In the genomic region with DNA sequence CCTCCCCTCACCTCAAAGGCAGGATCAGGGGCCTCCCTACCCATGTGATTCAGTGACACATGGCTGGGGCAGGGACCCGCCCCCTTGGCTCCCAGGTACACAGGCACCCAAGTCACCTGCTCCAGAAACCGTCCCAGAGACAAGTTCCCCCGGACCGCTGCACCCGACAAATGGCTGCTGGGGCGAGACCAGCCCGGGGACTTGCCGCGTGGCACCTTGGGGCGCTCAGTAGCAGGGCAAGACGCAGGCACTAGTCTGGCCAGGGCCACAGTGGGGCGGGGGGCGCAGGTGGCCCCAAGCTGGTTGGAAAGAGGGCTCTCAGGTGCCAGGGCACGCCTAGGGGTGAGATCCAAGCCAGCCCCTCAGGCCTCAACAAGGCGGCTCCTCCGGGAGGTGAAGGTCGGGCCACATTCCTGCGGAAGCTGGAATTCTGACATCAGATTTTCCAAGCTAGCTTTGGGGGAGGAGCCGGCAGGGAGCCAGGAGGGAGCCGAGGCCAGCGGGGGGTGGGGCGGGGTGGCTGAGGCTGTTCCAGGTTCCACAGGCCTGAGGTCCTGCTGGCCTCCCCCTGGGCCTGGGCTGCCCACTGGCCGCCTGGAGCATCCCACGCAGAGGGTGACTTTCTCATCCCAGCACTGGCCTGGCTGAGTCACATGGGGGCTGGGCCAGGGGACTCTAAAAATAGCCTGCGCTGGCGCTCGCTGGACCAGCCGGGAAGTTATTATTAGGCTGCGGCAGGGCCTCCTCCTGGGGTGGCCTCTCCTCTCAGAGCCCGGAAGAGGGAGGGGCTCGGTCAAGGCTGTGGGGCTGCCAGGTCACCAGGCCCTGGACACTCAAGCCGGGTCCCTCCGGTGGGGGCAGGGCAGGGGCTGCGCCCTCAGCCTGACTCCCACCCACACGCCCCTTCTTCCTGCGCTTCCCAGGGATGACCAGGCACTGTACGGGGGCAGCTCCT, we compare ENCODE assay signal across 1 cellular context.
A peak's percentile ranks its signal among the peaks of the same experiment; 100 is the strongest.
TF ChIP-seq lines count a peak whose summit lies in the region.

No MANE protein-coding gene starts in this region.

TF ChIP-seq in HepG2, 621 proteins besides CTCF, POLR2A, EP300 and RAD21 (continued from another document and continues in another):
- TF ChIP-seq, protein P1, sequence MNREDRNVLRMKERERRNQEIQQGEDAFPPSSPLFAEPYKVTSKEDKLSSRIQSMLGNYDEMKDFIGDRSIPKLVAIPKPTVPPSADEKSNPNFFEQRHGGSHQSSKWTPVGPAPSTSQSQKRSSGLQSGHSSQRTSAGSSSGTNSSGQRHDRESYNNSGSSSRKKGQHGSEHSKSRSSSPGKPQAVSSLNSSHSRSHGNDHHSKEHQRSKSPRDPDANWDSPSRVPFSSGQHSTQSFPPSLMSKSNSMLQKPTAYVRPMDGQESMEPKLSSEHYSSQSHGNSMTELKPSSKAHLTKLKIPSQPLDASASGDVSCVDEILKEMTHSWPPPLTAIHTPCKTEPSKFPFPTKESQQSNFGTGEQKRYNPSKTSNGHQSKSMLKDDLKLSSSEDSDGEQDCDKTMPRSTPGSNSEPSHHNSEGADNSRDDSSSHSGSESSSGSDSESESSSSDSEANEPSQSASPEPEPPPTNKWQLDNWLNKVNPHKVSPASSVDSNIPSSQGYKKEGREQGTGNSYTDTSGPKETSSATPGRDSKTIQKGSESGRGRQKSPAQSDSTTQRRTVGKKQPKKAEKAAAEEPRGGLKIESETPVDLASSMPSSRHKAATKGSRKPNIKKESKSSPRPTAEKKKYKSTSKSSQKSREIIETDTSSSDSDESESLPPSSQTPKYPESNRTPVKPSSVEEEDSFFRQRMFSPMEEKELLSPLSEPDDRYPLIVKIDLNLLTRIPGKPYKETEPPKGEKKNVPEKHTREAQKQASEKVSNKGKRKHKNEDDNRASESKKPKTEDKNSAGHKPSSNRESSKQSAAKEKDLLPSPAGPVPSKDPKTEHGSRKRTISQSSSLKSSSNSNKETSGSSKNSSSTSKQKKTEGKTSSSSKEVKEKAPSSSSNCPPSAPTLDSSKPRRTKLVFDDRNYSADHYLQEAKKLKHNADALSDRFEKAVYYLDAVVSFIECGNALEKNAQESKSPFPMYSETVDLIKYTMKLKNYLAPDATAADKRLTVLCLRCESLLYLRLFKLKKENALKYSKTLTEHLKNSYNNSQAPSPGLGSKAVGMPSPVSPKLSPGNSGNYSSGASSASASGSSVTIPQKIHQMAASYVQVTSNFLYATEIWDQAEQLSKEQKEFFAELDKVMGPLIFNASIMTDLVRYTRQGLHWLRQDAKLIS (CRISPR knock-in tag; IDR thresholded peaks at IDR 0.05), result no peak
- TF ChIP-seq ZNF180 (CRISPR knock-in tag; IDR thresholded peaks at IDR 0.05; ENCODE audit: borderline replicate concordance, low read depth) (no peak), THAP11 (CRISPR knock-in tag; IDR thresholded peaks at IDR 0.05) (peak; percentile 55; the same call in 1 of the 2 replicates), NFATC3 (CRISPR knock-in tag; IDR thresholded peaks at IDR 0.05) (0 out of 2 replicates have a peak, but pooled peaks have one; percentile 37), HCFC1 (IDR thresholded peaks at IDR 0.05; ENCODE audit: low read depth, low read length) (no peak), XBP1 (CRISPR knock-in tag; IDR thresholded peaks at IDR 0.05) (no peak), ZNF720 (CRISPR knock-in tag; IDR thresholded peaks at IDR 0.05) (no peak), GTF2F1 (IDR thresholded peaks at IDR 0.05; ENCODE audit: low read length) (no peak), HNRNPK (IDR thresholded peaks at IDR 0.05; ENCODE audit: low read depth, low read length, poor library complexity, severe bottlenecking) (no peak), SPEN (CRISPR knock-in tag; IDR thresholded peaks at IDR 0.05; ENCODE audit: low read depth) (0 out of 2 replicates have a peak, but pooled peaks have one; percentile 8), ZSCAN9 (CRISPR knock-in tag; IDR thresholded peaks at IDR 0.05; ENCODE audit: borderline replicate concordance) (0 out of 2 replicates have a peak, but pooled peaks have one; percentile 27), ATF7-NPFF (CRISPR knock-in tag; IDR thresholded peaks at IDR 0.05; ENCODE audit: low read depth) (no peak), ZNF343 (CRISPR knock-in tag; IDR thresholded peaks at IDR 0.05) (no peak), ZSCAN25 (CRISPR knock-in tag; IDR thresholded peaks at IDR 0.05) (peak; percentile 51), JARID2 (CRISPR knock-in tag; IDR thresholded peaks at IDR 0.05; ENCODE audit: insufficient replicate concordance) (no peak), SRSF1 (optimal IDR thresholded peaks at IDR 0.05; ENCODE audit: low read depth, low read length) (peak; percentile 51), HOXA3 (CRISPR knock-in tag; IDR thresholded peaks at IDR 0.05) (peak; percentile 38), HOXD1 (CRISPR knock-in tag; IDR thresholded peaks at IDR 0.05) (no peak), ZSCAN20 (CRISPR knock-in tag; IDR thresholded peaks at IDR 0.05; ENCODE audit: borderline replicate concordance) (no peak), SRY (CRISPR knock-in tag; IDR thresholded peaks at IDR 0.05) (peak; percentile 19; the same call in 1 of the 2 replicates), JUNB (CRISPR knock-in tag; IDR thresholded peaks at IDR 0.05; ENCODE audit: borderline replicate concordance) (no peak), ZNF274 (CRISPR knock-in tag; IDR thresholded peaks at IDR 0.05) (no peak), NCOR1 (IDR thresholded peaks at IDR 0.05; ENCODE audit: borderline replicate concordance, low read length) (peak; percentile 73; the same call in 1 of the 2 replicates), POLR2G (IDR thresholded peaks at IDR 0.05; ENCODE audit: low read depth, low read length) (peak; percentile 14; the same call in 1 of the 2 replicates), MATR3 (CRISPR knock-in tag; IDR thresholded peaks at IDR 0.05) (no peak), KLF6 (CRISPR knock-in tag; IDR thresholded peaks at IDR 0.05) (no peak; the same call in 1 of the 2 replicates), AGO1 (IDR thresholded peaks at IDR 0.05; ENCODE audit: low read depth, low read length, poor library complexity, severe bottlenecking) (peak; percentile 14), MEIS2 (CRISPR knock-in tag; IDR thresholded peaks at IDR 0.05) (no peak; the same call in 1 of the 2 replicates), ESRRA (CRISPR knock-in tag; IDR thresholded peaks at IDR 0.05; ENCODE audit: low read depth) (no peak; the same call in 1 of the 2 replicates)
- TF ChIP-seq, protein P2, sequence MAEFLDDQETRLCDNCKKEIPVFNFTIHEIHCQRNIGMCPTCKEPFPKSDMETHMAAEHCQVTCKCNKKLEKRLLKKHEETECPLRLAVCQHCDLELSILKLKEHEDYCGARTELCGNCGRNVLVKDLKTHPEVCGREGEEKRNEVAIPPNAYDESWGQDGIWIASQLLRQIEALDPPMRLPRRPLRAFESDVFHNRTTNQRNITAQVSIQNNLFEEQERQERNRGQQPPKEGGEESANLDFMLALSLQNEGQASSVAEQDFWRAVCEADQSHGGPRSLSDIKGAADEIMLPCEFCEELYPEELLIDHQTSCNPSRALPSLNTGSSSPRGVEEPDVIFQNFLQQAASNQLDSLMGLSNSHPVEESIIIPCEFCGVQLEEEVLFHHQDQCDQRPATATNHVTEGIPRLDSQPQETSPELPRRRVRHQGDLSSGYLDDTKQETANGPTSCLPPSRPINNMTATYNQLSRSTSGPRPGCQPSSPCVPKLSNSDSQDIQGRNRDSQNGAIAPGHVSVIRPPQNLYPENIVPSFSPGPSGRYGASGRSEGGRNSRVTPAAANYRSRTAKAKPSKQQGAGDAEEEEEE (CRISPR knock-in tag; IDR thresholded peaks at IDR 0.05; ENCODE audit: borderline replicate concordance), result no peak
- TF ChIP-seq, protein P3, sequence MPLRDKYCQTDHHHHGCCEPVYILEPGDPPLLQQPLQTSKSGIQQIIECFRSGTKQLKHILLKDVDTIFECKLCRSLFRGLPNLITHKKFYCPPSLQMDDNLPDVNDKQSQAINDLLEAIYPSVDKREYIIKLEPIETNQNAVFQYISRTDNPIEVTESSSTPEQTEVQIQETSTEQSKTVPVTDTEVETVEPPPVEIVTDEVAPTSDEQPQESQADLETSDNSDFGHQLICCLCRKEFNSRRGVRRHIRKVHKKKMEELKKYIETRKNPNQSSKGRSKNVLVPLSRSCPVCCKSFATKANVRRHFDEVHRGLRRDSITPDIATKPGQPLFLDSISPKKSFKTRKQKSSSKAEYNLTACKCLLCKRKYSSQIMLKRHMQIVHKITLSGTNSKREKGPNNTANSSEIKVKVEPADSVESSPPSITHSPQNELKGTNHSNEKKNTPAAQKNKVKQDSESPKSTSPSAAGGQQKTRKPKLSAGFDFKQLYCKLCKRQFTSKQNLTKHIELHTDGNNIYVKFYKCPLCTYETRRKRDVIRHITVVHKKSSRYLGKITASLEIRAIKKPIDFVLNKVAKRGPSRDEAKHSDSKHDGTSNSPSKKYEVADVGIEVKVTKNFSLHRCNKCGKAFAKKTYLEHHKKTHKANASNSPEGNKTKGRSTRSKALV (CRISPR knock-in tag; IDR thresholded peaks at IDR 0.05), result no peak
- TF ChIP-seq, protein P4, sequence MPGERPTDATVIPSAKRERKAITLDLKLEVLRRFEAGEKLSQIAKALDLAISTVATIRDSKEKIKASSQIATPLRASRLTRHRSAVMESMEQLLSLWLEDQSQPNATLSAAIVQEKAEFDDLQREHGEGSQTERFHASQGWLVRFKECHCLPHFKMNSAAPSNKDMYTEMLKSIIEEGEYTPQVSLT (CRISPR knock-in tag; IDR thresholded peaks at IDR 0.05; ENCODE audit: borderline replicate concordance, low read depth), result no peak
- TF ChIP-seq, protein P5, sequence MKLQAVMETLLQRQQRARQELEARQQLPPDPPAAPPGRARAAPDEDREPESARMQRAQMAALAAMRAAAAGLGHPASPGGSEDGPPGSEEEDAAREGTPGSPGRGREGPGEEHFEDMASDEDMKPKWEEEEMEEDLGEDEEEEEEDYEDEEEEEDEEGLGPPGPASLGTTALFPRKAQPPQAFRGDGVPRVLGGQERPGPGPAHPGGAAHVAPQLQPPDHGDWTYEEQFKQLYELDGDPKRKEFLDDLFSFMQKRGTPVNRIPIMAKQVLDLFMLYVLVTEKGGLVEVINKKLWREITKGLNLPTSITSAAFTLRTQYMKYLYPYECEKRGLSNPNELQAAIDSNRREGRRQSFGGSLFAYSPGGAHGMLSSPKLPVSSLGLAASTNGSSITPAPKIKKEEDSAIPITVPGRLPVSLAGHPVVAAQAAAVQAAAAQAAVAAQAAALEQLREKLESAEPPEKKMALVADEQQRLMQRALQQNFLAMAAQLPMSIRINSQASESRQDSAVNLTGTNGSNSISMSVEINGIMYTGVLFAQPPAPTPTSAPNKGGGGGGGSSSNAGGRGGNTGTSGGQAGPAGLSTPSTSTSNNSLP (IDR thresholded peaks at IDR 0.05; ENCODE audit: low read depth, low read length), result no peak
- TF ChIP-seq, protein P6, sequence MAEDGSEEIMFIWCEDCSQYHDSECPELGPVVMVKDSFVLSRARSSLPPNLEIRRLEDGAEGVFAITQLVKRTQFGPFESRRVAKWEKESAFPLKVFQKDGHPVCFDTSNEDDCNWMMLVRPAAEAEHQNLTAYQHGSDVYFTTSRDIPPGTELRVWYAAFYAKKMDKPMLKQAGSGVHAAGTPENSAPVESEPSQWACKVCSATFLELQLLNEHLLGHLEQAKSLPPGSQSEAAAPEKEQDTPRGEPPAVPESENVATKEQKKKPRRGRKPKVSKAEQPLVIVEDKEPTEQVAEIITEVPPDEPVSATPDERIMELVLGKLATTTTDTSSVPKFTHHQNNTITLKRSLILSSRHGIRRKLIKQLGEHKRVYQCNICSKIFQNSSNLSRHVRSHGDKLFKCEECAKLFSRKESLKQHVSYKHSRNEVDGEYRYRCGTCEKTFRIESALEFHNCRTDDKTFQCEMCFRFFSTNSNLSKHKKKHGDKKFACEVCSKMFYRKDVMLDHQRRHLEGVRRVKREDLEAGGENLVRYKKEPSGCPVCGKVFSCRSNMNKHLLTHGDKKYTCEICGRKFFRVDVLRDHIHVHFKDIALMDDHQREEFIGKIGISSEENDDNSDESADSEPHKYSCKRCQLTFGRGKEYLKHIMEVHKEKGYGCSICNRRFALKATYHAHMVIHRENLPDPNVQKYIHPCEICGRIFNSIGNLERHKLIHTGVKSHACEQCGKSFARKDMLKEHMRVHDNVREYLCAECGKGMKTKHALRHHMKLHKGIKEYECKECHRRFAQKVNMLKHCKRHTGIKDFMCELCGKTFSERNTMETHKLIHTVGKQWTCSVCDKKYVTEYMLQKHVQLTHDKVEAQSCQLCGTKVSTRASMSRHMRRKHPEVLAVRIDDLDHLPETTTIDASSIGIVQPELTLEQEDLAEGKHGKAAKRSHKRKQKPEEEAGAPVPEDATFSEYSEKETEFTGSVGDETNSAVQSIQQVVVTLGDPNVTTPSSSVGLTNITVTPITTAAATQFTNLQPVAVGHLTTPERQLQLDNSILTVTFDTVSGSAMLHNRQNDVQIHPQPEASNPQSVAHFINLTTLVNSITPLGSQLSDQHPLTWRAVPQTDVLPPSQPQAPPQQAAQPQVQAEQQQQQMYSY (CRISPR knock-in tag; IDR thresholded peaks at IDR 0.05), result no peak
- TF ChIP-seq, protein P7, sequence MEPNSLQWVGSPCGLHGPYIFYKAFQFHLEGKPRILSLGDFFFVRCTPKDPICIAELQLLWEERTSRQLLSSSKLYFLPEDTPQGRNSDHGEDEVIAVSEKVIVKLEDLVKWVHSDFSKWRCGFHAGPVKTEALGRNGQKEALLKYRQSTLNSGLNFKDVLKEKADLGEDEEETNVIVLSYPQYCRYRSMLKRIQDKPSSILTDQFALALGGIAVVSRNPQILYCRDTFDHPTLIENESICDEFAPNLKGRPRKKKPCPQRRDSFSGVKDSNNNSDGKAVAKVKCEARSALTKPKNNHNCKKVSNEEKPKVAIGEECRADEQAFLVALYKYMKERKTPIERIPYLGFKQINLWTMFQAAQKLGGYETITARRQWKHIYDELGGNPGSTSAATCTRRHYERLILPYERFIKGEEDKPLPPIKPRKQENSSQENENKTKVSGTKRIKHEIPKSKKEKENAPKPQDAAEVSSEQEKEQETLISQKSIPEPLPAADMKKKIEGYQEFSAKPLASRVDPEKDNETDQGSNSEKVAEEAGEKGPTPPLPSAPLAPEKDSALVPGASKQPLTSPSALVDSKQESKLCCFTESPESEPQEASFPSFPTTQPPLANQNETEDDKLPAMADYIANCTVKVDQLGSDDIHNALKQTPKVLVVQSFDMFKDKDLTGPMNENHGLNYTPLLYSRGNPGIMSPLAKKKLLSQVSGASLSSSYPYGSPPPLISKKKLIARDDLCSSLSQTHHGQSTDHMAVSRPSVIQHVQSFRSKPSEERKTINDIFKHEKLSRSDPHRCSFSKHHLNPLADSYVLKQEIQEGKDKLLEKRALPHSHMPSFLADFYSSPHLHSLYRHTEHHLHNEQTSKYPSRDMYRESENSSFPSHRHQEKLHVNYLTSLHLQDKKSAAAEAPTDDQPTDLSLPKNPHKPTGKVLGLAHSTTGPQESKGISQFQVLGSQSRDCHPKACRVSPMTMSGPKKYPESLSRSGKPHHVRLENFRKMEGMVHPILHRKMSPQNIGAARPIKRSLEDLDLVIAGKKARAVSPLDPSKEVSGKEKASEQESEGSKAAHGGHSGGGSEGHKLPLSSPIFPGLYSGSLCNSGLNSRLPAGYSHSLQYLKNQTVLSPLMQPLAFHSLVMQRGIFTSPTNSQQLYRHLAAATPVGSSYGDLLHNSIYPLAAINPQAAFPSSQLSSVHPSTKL (CRISPR knock-in tag; IDR thresholded peaks at IDR 0.05), result peak; percentile 58
- TF ChIP-seq, protein P8, sequence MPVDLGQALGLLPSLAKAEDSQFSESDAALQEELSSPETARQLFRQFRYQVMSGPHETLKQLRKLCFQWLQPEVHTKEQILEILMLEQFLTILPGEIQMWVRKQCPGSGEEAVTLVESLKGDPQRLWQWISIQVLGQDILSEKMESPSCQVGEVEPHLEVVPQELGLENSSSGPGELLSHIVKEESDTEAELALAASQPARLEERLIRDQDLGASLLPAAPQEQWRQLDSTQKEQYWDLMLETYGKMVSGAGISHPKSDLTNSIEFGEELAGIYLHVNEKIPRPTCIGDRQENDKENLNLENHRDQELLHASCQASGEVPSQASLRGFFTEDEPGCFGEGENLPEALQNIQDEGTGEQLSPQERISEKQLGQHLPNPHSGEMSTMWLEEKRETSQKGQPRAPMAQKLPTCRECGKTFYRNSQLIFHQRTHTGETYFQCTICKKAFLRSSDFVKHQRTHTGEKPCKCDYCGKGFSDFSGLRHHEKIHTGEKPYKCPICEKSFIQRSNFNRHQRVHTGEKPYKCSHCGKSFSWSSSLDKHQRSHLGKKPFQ (CRISPR knock-in tag; IDR thresholded peaks at IDR 0.05; ENCODE audit: insufficient replicate concordance), result no peak
